Comparison of ENCODE assay signal across 11 cellular contexts in genomic region chr4:113823291-113823659, GRCh38.
DNase-seq lines count a peak whose midpoint lies in the region; ATAC-seq and TF ChIP-seq lines count a peak whose summit lies in the region.
"Had no signal": no experiment of that assay in that cellular context is flagged by ENCODE, and none has a peak within 500 bp of the region (broad histone marks: within the 10 kb centered on the region; RNA-seq: fewer than 3 reads in every experiment).

No MANE protein-coding gene starts in this region.

- H4K8ac ChIP-seq in trophoblast cell (ENCODE audit: low read depth, low read length): no peak overlapping the region

- H3K4me3 ChIP-seq in NB4 (ENCODE audit: low read depth, low read length): no peak overlapping the region
- no peak overlapping the region for H3K4me3 ChIP-seq in trophoblast cell (ENCODE audit: low read depth, low read length)
- H3K4me3 ChIP-seq: SJSA1 had no signal

- no CpG with 5 or more reads among the region's 2 CpGs for WGBS in trophoblast cell (ENCODE audit: extremely low coverage, insufficient coverage, insufficient read length)

- no peak overlapping the region for H4K12ac ChIP-seq in trophoblast cell (ENCODE audit: low read depth, low read length)

- H3K79me1 ChIP-seq in trophoblast cell (ENCODE audit: low read length): no peaks in the 10 kb centered on the region

- DNase-seq in SIG-M5 treated with dmso at 0.1 percent for 504 hours (lab: John Stamatoyannopoulos, UW; ENCODE audit: unreplicated experiment) (peak; percentile 68), SIG-M5 (lab: John Stamatoyannopoulos, UW) (no peak), NB4 (ENCODE audit: low read depth) (peak; percentile 43), trophoblast cell (peak; percentile 4 to 6), T1000 (lab: John Stamatoyannopoulos, UW) (no peak), posterior cingulate gyrus (no peak), OCI-M2 (lab: John Stamatoyannopoulos, UW; ENCODE audit: unreplicated experiment) (no peak)
- DNase-seq: aorta had no signal

- no peak overlapping the region for H3K9ac ChIP-seq in trophoblast cell (ENCODE audit: low read length)

- no peak overlapping the region for H2BK5ac ChIP-seq in trophoblast cell (ENCODE audit: low read depth, low read length, poor library complexity)

- no peak overlapping the region for H4K91ac ChIP-seq in trophoblast cell (ENCODE audit: low read depth, low read length)

- no peaks in the 10 kb centered on the region for H3K4me1 ChIP-seq in trophoblast cell (ENCODE audit: control insufficient read depth in 1 of 2, insufficient read depth in 2 of 2, low read length in 2 of 2)
- H3K4me1 ChIP-seq: SJSA1 had no signal

- ATAC-seq in HG02798 (IDR thresholded peaks at IDR 0.05; ENCODE audit: poor library complexity, unreplicated experiment): peak; percentile 76

- H3K27ac ChIP-seq in trophoblast cell (ENCODE audit: low read depth, low read length): no peak overlapping the region
- H3K27ac ChIP-seq: 22Rv1, SJSA1 had no signal

- intact Hi-C loops in posterior cingulate gyrus (cut with DNase I): no loop called here

- no peak overlapping the region for H2AFZ ChIP-seq in trophoblast cell (ENCODE audit: insufficient read depth, low read length, poor library complexity)

- no peaks in the 10 kb centered on the region for H3K36me3 ChIP-seq in trophoblast cell (ENCODE audit: control insufficient read depth in 1 of 2, insufficient read depth in 2 of 2, low read length in 2 of 2)
- H3K36me3 ChIP-seq: SJSA1 had no signal

- no peaks in the 10 kb centered on the region for H3K9me3 ChIP-seq in trophoblast cell (ENCODE audit: insufficient read depth, low read depth, low read length)
- H3K9me3 ChIP-seq: SJSA1 had no signal

- no peak overlapping the region for H3K14ac ChIP-seq in trophoblast cell (ENCODE audit: low read length)

- no peak overlapping the region for H3K23ac ChIP-seq in trophoblast cell (ENCODE audit: low read length)

- H3K27me3 ChIP-seq in trophoblast cell (ENCODE audit: insufficient read depth, low read length): no peaks in the 10 kb centered on the region
- H3K27me3 ChIP-seq: SJSA1 had no signal

- no peak overlapping the region for H3K4ac ChIP-seq in trophoblast cell (ENCODE audit: low read depth, low read length)

- no peak overlapping the region for H2BK12ac ChIP-seq in trophoblast cell (ENCODE audit: low read length)

- no peak overlapping the region for H2BK120ac ChIP-seq in trophoblast cell (ENCODE audit: insufficient read depth, low read length, poor library complexity)

- H2AK5ac ChIP-seq in trophoblast cell (ENCODE audit: low read length): no peak overlapping the region

- no peak overlapping the region for H3K18ac ChIP-seq in trophoblast cell (ENCODE audit: low read length)

- no peak overlapping the region for H3K4me2 ChIP-seq in trophoblast cell (ENCODE audit: low read length)

- no peak for TF ChIP-seq CTCF in NB4 (IDR thresholded peaks at IDR 0.05; ENCODE audit: low read depth, low read length)

- no peaks in the 10 kb centered on the region for H3K79me2 ChIP-seq in trophoblast cell (ENCODE audit: control insufficient read depth, insufficient read depth, low read length, poor library complexity)

- TF ChIP-seq POLR2A in NB4 (IDR thresholded peaks at IDR 0.05; ENCODE audit: extremely low read depth, insufficient read length): no peak

Comparison
In these comparisons a context has a peak if more than half of its experiments do, and no peak if none do; other contexts are left out.
1. DNase-seq: peak in SIG-M5 treated with dmso at 0.1 percent for 504 hours (single experiment), NB4 (single experiment) and trophoblast cell (2 of 2); none in SIG-M5 (single experiment), T1000 (single experiment), posterior cingulate gyrus (0 of 10) and OCI-M2 (single experiment).